Comparison of ENCODE assay signal across 18 cellular contexts in the genomic region with DNA sequence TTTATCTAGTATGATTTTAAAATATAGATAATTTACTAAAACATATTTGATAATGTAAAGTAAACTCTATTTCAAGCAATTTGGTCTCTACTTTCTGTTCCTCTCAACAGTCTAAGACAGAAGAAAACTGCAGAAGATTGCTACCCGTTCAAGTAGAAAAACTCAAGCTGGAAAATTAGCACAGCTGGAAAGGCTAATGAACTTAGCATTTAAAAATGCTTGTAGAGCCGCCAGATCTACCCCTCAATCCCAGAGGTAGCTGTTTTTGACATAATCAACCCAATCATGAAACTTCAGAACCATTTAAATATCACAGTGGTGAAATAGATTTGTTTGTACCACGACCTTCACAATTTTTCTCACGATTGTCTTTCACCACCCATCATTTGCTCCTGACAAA.
"Had no signal": no experiment of that assay in that cellular context is flagged by ENCODE, and none has a peak within 500 bp of the region (broad histone marks: within the 10 kb centered on the region; RNA-seq: fewer than 3 reads in every experiment).

No MANE protein-coding gene starts in this region.

- H3K9me3 ChIP-seq: prostate gland, right lobe of liver, thoracic aorta had no signal

- DNase-seq: activated CD4-positive, alpha-beta memory T cell treated with anti-CD3 and anti-CD28 coated beads for 36 hours; activated CD4-positive, alpha-beta T cell treated with anti-CD3 and anti-CD28 coated beads for 4 hours; activated CD4-positive, CD25-positive, alpha-beta regulatory T cell; activated naive CD4-positive, alpha-beta T cell treated with Interleukin-2 at 50 U/mL for 16 hours; activated naive CD8-positive, alpha-beta T cell treated with anti-CD3 and anti-CD28 coated beads for 36 hours; activated T-cell treated with anti-CD3 and anti-CD28 coated beads, Interleukin-2, amount 50 U/mL, for 48 hours; effector memory CD4-positive, alpha-beta T cell; foreskin melanocyte; head of caudate nucleus; right lobe of liver; stimulated activated CD4-positive, alpha-beta T cell treated with anti-CD3 and anti-CD28 coated beads, Interleukin-15, amount 100 ng/mL, for 24 hours; stimulated activated CD4-positive, alpha-beta T cell treated with anti-CD3 and anti-CD28 coated beads, Interleukin-2, amount 100 ng/mL, for 48 hours; stimulated activated naive CD4-positive, alpha-beta T cell; SW 1271; T-helper 17 cell had no signal

- H3K36me3 ChIP-seq: prostate gland, right lobe of liver, thoracic aorta had no signal

- H3K4me2 ChIP-seq: smooth muscle cell had no signal

- H3K27ac ChIP-seq: prostate gland, right lobe of liver, thoracic aorta had no signal

- H3K4me1 ChIP-seq: prostate gland, right lobe of liver had no signal

- ATAC-seq: right lobe of liver, T-helper 17 cell had no signal

- H3K27me3 ChIP-seq: right lobe of liver had no signal

- H3K4me3 ChIP-seq: prostate gland, right lobe of liver, smooth muscle cell, thoracic aorta had no signal
